Comparison of ENCODE assay signal across 26 cellular contexts in the genomic region with DNA sequence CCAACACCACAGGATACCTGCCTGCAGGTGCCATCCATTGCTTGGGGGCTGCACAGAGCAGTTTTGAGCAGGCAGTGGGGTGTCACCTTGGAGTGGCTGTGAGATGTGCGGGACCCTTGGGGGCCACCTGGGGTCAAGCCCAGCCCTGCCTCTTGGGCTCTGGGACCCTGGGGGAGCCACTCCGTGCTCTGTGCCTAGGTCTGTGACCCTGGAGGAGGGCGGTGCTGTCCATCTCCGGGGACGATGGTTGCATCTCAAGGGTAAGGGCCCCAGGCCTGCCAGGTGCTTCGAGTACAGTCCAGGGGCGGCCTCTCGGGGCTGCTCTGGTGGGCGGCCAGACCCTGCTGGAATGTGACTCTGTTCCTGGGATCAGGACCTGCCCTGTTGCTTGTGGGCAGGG. TPM values are rescaled to one million over a fixed set of nuclear protein-coding genes. Genes with fewer than 3 reads are reported as not detected.
"Had no signal": no experiment of that assay in that cellular context is flagged by ENCODE, and none has a peak within 500 bp of the region (broad histone marks: within the 10 kb centered on the region; RNA-seq: fewer than 3 reads in every experiment).

No MANE protein-coding gene starts in this region.

- H3K4me3 Mint-ChIP-seq: activated CD8-positive, alpha-beta T cell treated with anti-CD3 and anti-CD28 coated beads for 36 hours; activated naive CD4-positive, alpha-beta T cell treated with anti-CD3 and anti-CD28 coated beads, Interleukin-2, amount 10 ng/mL, durations not matched to agents 7 days and 5 days; activated naive CD8-positive, alpha-beta T cell treated with anti-CD3 and anti-CD28 coated beads for 36 hours; activated T-cell treated with anti-CD3 and anti-CD28 coated beads, Interleukin-2, amount 50 U/mL, for 72 hours had no signal

- H3K9me3 Mint-ChIP-seq: activated CD8-positive, alpha-beta T cell treated with anti-CD3 and anti-CD28 coated beads for 36 hours; activated naive CD4-positive, alpha-beta T cell treated with anti-CD3 and anti-CD28 coated beads, Interleukin-2, amount 10 ng/mL, durations not matched to agents 7 days and 5 days; activated naive CD8-positive, alpha-beta T cell treated with anti-CD3 and anti-CD28 coated beads for 36 hours; activated T-cell treated with anti-CD3 and anti-CD28 coated beads, Interleukin-2, amount 50 U/mL, for 72 hours; activated T-helper 2 cell treated with anti-CD3 and anti-CD28 coated beads, Interferon-gamma antibody, Interleukin-2, Interleukin-4, amounts not matched to agents 10 μg/mL and 5 μg/mL and 100 μg/mL, durations not matched to agents 14 hours and 24 hours and 36 hours had no signal

- H3K27ac Mint-ChIP-seq: activated CD8-positive, alpha-beta T cell treated with anti-CD3 and anti-CD28 coated beads for 36 hours; activated naive CD4-positive, alpha-beta T cell treated with anti-CD3 and anti-CD28 coated beads, Interleukin-2, amount 10 ng/mL, durations not matched to agents 7 days and 5 days; activated naive CD8-positive, alpha-beta T cell treated with anti-CD3 and anti-CD28 coated beads for 36 hours; activated T-cell treated with anti-CD3 and anti-CD28 coated beads, Interleukin-2, amount 50 U/mL, for 72 hours; activated T-helper 2 cell treated with anti-CD3 and anti-CD28 coated beads, Interferon-gamma antibody, Interleukin-2, Interleukin-4, amounts not matched to agents 10 μg/mL and 5 μg/mL and 100 μg/mL, durations not matched to agents 14 hours and 24 hours and 36 hours had no signal

- ATAC-seq: activated CD8-positive, alpha-beta T cell treated with anti-CD3 and anti-CD28 coated beads for 36 hours; activated T-cell treated with anti-CD3 and anti-CD28 coated beads, Interleukin-2, amount 50 U/mL, for 72 hours had no signal

- H3K4me1 Mint-ChIP-seq: activated naive CD4-positive, alpha-beta T cell treated with anti-CD3 and anti-CD28 coated beads, Interleukin-2, amount 10 ng/mL, durations not matched to agents 7 days and 5 days had no signal

- DNase-seq: activated CD4-positive, alpha-beta T cell treated with anti-CD3 and anti-CD28 coated beads for 4 hours; activated CD8-positive, alpha-beta memory T cell treated with anti-CD3 and anti-CD28 coated beads, Interleukin-2, amount 50 U/mL, for 4 hours; activated CD8-positive, alpha-beta T cell treated with anti-CD3 and anti-CD28 coated beads for 36 hours; activated gamma-delta T cell treated with Interleukin-2 at 50 U/mL for 16 hours; activated naive CD4-positive, alpha-beta T cell treated with anti-CD3 and anti-CD28 coated beads, Interleukin-2, amount 10 ng/mL, durations not matched to agents 7 days and 5 days; activated naive CD8-positive, alpha-beta T cell treated with anti-CD3 and anti-CD28 coated beads for 36 hours; activated T-cell treated with anti-CD3 and anti-CD28 coated beads, Interleukin-2, amount 50 U/mL, for 72 hours; anterior cingulate cortex; caudate nucleus; KG1; NCI-H1092; NCI-H1417; NCI-H1930; NCI-H2107; NCI-H2171 treated with DMSO at 0.1 percent for 48 hours; NCI-H526; NCI-H774; SIG-M5; T-helper 1 cell had no signal

- H3K36me3 Mint-ChIP-seq: activated naive CD4-positive, alpha-beta T cell treated with anti-CD3 and anti-CD28 coated beads, Interleukin-2, amount 10 ng/mL, durations not matched to agents 7 days and 5 days; activated naive CD8-positive, alpha-beta T cell treated with anti-CD3 and anti-CD28 coated beads for 36 hours had no signal

- H3K27ac ChIP-seq: VCaP had no signal

RNA-seq across cellular contexts. Expression of a gene that starts 8.7 kb away (rescaled TPM):
- total RNA-seq: activated CD8-positive, alpha-beta T cell treated with anti-CD3 and anti-CD28 coated beads for 36 hours; activated naive CD8-positive, alpha-beta T cell treated with anti-CD3 and anti-CD28 coated beads for 36 hours; activated T-cell treated with anti-CD3 and anti-CD28 coated beads, Interleukin-2, amount 50 U/mL, for 72 hours; activated T-helper 2 cell treated with anti-CD3 and anti-CD28 coated beads, Interferon-gamma antibody, Interleukin-2, Interleukin-4, amounts not matched to agents 10 μg/mL and 5 μg/mL and 100 μg/mL, durations not matched to agents 14 hours and 24 hours and 36 hours; IMR-90; LHCN-M2; M059J; T-helper 2 cell treated with Interferon-gamma antibody and Interleukin-4, amounts not matched to agents 100 ng/mL and 5 ng/mL, for 36 hours had no signal
- polyA plus RNA-seq: IMR-90 had no signal

RNA-seq across cellular contexts. Expression of a gene that starts 57.1 kb away (rescaled TPM):
- total RNA-seq: activated CD8-positive, alpha-beta T cell treated with anti-CD3 and anti-CD28 coated beads for 36 hours; activated naive CD8-positive, alpha-beta T cell treated with anti-CD3 and anti-CD28 coated beads for 36 hours; activated T-cell treated with anti-CD3 and anti-CD28 coated beads, Interleukin-2, amount 50 U/mL, for 72 hours; activated T-helper 2 cell treated with anti-CD3 and anti-CD28 coated beads, Interferon-gamma antibody, Interleukin-2, Interleukin-4, amounts not matched to agents 10 μg/mL and 5 μg/mL and 100 μg/mL, durations not matched to agents 14 hours and 24 hours and 36 hours; IMR-90; LHCN-M2; M059J; NCI-H460; T-helper 2 cell treated with Interferon-gamma antibody and Interleukin-4, amounts not matched to agents 100 ng/mL and 5 ng/mL, for 36 hours had no signal
- polyA plus RNA-seq: IMR-90 had no signal
